23 cellular contexts compared by ENCODE assay signal in genomic region chr20:58223358-58223941, GRCh38. TPM values are rescaled to one million over a fixed set of nuclear protein-coding genes. Genes with fewer than 3 reads are reported as not detected.
DNase-seq lines count a peak whose midpoint lies in the region; ATAC-seq lines count a peak whose summit lies in the region.
"Had no signal": no experiment of that assay in that cellular context is flagged by ENCODE, and none has a peak within 500 bp of the region (broad histone marks: within the 10 kb centered on the region; RNA-seq: fewer than 3 reads in every experiment).

No MANE protein-coding gene starts in this region.

- DNase-seq in activated CD4-positive, alpha-beta T cell treated with anti-CD3 and anti-CD28 coated beads, Interleukin-2, amount 50 U/mL, for 48 hours, result peak; percentile 26 to 43
- no peak for DNase-seq in activated CD4-positive, alpha-beta T cell treated with anti-CD3 and anti-CD28 coated beads, Interleukin-2, amount 50 U/mL, for 1 hour
- DNase-seq in stimulated activated CD4-positive, alpha-beta T cell treated with anti-CD3 and anti-CD28 coated beads, Interleukin-15, amount 100 ng/mL, for 24 hours, result peak; percentile 12
- no peak for DNase-seq in stimulated activated CD4-positive, alpha-beta T cell treated with anti-CD3 and anti-CD28 coated beads, Interleukin-4, amount 100 ng/mL, for 1 hour
- DNase-seq in stimulated activated naive CD8-positive, alpha-beta T cell treated with anti-CD3 and anti-CD28 coated beads, Interleukin-15, Interleukin-2, amounts not matched to agents 100 U/mL and 50 U/mL, for 24 hours, result no peak
- DNase-seq in cerebellar cortex (ENCODE audit: low spot score), result no peak
- no peak for DNase-seq in NCI-H774 (lab: John Stamatoyannopoulos, UW)
- DNase-seq: Calu3; CD8-positive, alpha-beta T cell; GF-D8; IMR-90; Karpas-422; MG63; NCI-H1048; NCI-H1436; NCI-H1930; NCI-H345; NCI-H526; NK-92 treated with Interleukin-12 subunit alpha and Interleukin-12 subunit beta, amount 100 ng/mL, for 24 hours had no signal

- peak overlapping the region; percentile 64 for H3K27ac Mint-ChIP-seq in activated T-helper 17 cell treated with anti-CD3 and anti-CD28 coated beads, Interleukin-2, amount 50 U/mL, for 72 hours
- H3K27ac Mint-ChIP-seq: CD8-positive, alpha-beta T cell had no signal

- peaks cover 67% of the 10 kb centered on the region for H3K27me3 Mint-ChIP-seq in activated T-helper 17 cell treated with anti-CD3 and anti-CD28 coated beads, Interleukin-2, amount 50 U/mL, for 72 hours

- peaks cover 6% of the 10 kb centered on the region for H3K9me3 Mint-ChIP-seq in activated T-helper 17 cell treated with anti-CD3 and anti-CD28 coated beads, Interleukin-2, amount 50 U/mL, for 72 hours

- H3K36me3 Mint-ChIP-seq in activated T-helper 17 cell treated with anti-CD3 and anti-CD28 coated beads, Interleukin-2, amount 50 U/mL, for 72 hours (ENCODE audit: low read depth), result peaks cover 5% of the 10 kb centered on the region
- H3K36me3 Mint-ChIP-seq: CD8-positive, alpha-beta T cell had no signal

- ATAC-seq in activated T-helper 17 cell treated with anti-CD3 and anti-CD28 coated beads, Interleukin-2, amount 50 U/mL, for 72 hours (replicated peaks), result peak; percentile 68
- ATAC-seq in stimulated activated naive CD8-positive, alpha-beta T cell treated with anti-CD3 and anti-CD28 coated beads, Interleukin-15, Interleukin-2, amounts not matched to agents 100 U/mL and 50 U/mL, for 24 hours, result peak; percentile 42
- ATAC-seq: A549; CD8-positive, alpha-beta T cell; Right ventricle myocardium inferior had no signal

- H3K4me3 Mint-ChIP-seq in activated T-helper 17 cell treated with anti-CD3 and anti-CD28 coated beads, Interleukin-2, amount 50 U/mL, for 72 hours, result no peak overlapping the region
- H3K4me3 Mint-ChIP-seq: CD8-positive, alpha-beta T cell had no signal

- H3K4me1 Mint-ChIP-seq in activated T-helper 17 cell treated with anti-CD3 and anti-CD28 coated beads, Interleukin-2, amount 50 U/mL, for 72 hours, result peaks cover 7% of the 10 kb centered on the region

RNA-seq across cellular contexts. Expression of gene ANKRD60, which starts 5.0 kb away (rescaled TPM):
- total RNA-seq in activated T-helper 17 cell treated with anti-CD3 and anti-CD28 coated beads, Interleukin-2, amount 50 U/mL, for 72 hours, result not detected
- total RNA-seq: Calu3; CD8-positive, alpha-beta T cell; HT1080; IMR-90; Right ventricle myocardium inferior had no signal

Comparison
In these comparisons a context has a peak if more than half of its experiments do, and no peak if none do; other contexts are left out.
1. DNase-seq: peak in activated CD4-positive, alpha-beta T cell treated with anti-CD3 and anti-CD28 coated beads, Interleukin-2, amount 50 U/mL, for 48 hours (2 of 2) and stimulated activated CD4-positive, alpha-beta T cell treated with anti-CD3 and anti-CD28 coated beads, Interleukin-15, amount 100 ng/mL, for 24 hours (single experiment); none in activated CD4-positive, alpha-beta T cell treated with anti-CD3 and anti-CD28 coated beads, Interleukin-2, amount 50 U/mL, for 1 hour (single experiment), stimulated activated CD4-positive, alpha-beta T cell treated with anti-CD3 and anti-CD28 coated beads, Interleukin-4, amount 100 ng/mL, for 1 hour (single experiment), stimulated activated naive CD8-positive, alpha-beta T cell treated with anti-CD3 and anti-CD28 coated beads, Interleukin-15, Interleukin-2, amounts not matched to agents 100 U/mL and 50 U/mL, for 24 hours (single experiment), cerebellar cortex (single experiment) and NCI-H774 (single experiment).